In the genomic region with DNA sequence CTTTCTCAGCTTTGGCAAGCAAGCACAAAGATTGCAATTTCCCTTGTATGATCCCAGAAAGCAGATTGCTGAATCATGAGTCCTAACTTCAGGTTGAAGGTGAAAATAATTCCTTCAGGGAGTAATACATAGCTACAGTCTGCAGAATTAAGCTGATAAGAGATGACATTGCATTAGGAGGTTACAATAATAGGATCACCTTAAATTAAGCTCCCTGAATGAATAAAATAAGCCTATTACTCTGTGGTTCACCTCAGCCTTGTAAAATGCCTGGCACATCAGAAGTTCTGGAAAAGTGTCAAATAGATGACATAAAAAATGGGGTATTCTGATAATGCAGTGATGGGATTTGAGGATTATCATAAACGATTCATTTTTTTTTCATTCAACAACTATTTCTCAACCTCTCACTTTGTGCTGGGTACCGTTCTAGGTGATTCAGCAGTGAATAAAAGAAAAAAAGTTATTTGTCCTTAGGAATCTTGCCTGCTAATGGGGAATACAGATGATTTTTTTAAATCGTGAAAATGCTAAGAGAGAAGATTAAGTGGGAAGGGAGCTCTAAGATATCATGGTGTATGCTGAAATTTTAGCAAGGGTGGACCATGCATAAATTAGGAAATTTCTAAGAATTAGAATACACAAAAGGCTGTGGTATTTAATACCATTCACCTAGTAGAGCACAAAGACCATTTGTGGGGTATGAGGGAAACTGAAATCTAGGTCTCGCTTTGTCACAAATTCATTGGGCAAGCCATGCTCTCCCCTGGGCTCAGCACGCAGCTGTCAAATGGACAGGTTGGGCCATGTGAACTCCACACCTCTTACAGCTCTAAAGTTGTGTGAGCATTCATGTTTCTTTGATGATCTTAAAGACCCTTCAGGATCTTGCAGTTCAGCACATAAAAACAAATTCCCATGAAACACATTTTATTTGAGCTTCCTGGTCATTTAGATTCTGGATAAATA, we compare ENCODE assay signal across 19 cellular contexts.
"Had no signal": no experiment of that assay in that cellular context is flagged by ENCODE, and none has a peak within 500 bp of the region (broad histone marks: within the 10 kb centered on the region; RNA-seq: fewer than 3 reads in every experiment).

No MANE protein-coding gene starts in this region.

- DNase-seq: cortex of kidney; effector memory CD4-positive, alpha-beta T cell; heart left ventricle; hippocampal formation; left colon; left ventricle myocardium superior; mesenchymal stem cell; midbrain; naive B cell; psoas muscle; sigmoid colon; small intestine; stimulated activated CD4-positive, alpha-beta T cell treated with anti-CD3 and anti-CD28 coated beads, Interleukin-12 subunit alpha, Interleukin-12 subunit beta, amount 100 ng/mL, for 4 hours; stimulated activated naive CD4-positive, alpha-beta T cell; stomach; thyroid gland had no signal

- H3K27ac ChIP-seq: heart left ventricle, psoas muscle, right atrium auricular region, sigmoid colon, thyroid gland had no signal

- H3K4me3 ChIP-seq: heart left ventricle, lung, psoas muscle, right atrium auricular region, sigmoid colon, stomach, thyroid gland had no signal

- ATAC-seq: esophagus mucosa, heart left ventricle, left colon, left ventricle myocardium superior, psoas muscle had no signal
